In genomic region chr1:77412069-77412793, GRCh38 we compare ENCODE assay signal across 1 cellular context.
TF ChIP-seq lines count a peak whose summit lies in the region.

No MANE protein-coding gene starts in this region.

TF ChIP-seq in HEK293, 187 proteins besides CTCF, POLR2A, EP300 and RAD21 (continued from another document):
- TF ChIP-seq ZFP41 (tag by site-specific recombination; IDR thresholded peaks at IDR 0.05; ENCODE audit: borderline replicate concordance) (no peak), GLIS2 (tag by site-specific recombination; IDR thresholded peaks at IDR 0.05) (no peak)
